ENCODE assay signal across 1 cellular context in the genomic region with DNA sequence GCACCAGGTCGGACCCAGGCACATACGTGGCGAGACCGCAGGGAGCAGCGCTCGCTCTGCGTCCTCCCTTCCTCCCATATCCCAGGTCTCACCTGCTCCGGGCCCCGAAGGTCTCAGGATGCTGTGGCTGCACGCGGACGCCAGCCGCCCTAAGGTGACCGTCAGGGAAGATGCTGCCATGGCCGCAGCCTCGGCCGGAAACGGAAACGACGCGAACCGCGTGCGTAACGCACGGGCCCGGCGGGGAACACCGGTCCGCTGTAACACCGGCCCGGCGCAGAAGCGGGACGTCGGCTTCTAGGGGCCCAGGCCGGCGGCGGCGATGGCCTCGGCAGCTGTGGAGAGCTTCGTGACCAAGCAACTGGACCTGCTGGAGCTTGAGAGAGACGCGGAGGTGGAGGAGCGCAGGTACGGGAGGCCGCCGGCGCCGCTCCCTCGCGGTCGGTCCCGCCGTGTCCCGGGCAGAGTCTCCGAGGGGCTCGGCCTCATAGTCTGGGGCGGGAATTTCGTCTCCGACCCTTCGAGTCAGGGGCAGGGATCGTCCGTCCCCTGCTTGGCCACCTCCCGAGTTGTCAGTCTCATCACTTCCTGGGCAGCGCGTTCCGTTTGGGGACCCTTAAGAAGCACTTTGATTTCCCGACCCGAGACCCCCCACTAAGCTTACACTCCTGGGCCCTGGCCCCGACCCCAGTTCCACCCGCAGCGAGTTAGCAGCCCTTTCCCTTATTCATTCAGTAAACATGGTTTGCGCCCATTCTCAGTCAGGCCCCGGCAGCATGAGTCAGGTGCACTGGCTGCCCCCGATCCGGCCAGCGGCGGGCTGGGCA.
TF ChIP-seq lines count a peak whose summit lies in the region.

A gene (plus strand): TSS at position 261 of the 827 bp plus-strand sequence. CDS start 62 bp downstream, at position 323.
A gene (minus strand): TSS at position 202 of the 827 bp plus-strand sequence. CDS start 22 bp downstream, at position 180.

TF ChIP-seq in HepG2, 621 proteins besides CTCF, POLR2A, EP300 and RAD21 (continued from another document and continues in another):
- TF ChIP-seq, protein P1, sequence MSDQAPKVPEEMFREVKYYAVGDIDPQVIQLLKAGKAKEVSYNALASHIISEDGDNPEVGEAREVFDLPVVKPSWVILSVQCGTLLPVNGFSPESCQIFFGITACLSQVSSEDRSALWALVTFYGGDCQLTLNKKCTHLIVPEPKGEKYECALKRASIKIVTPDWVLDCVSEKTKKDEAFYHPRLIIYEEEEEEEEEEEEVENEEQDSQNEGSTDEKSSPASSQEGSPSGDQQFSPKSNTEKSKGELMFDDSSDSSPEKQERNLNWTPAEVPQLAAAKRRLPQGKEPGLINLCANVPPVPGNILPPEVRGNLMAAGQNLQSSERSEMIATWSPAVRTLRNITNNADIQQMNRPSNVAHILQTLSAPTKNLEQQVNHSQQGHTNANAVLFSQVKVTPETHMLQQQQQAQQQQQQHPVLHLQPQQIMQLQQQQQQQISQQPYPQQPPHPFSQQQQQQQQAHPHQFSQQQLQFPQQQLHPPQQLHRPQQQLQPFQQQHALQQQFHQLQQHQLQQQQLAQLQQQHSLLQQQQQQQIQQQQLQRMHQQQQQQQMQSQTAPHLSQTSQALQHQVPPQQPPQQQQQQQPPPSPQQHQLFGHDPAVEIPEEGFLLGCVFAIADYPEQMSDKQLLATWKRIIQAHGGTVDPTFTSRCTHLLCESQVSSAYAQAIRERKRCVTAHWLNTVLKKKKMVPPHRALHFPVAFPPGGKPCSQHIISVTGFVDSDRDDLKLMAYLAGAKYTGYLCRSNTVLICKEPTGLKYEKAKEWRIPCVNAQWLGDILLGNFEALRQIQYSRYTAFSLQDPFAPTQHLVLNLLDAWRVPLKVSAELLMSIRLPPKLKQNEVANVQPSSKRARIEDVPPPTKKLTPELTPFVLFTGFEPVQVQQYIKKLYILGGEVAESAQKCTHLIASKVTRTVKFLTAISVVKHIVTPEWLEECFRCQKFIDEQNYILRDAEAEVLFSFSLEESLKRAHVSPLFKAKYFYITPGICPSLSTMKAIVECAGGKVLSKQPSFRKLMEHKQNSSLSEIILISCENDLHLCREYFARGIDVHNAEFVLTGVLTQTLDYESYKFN (CRISPR knock-in tag; conservative IDR thresholded peaks at IDR 0.05), result peak; percentile 44; the same call in 1 of the 2 replicates
- peak; percentile 92 for TF ChIP-seq HDAC2 (CRISPR knock-in tag; IDR thresholded peaks at IDR 0.05)
- TF ChIP-seq ZNF34 (CRISPR knock-in tag; IDR thresholded peaks at IDR 0.05; ENCODE audit: borderline replicate concordance), result no peak; the same call in 1 of the 2 replicates
- TF ChIP-seq ZNF616 (CRISPR knock-in tag; IDR thresholded peaks at IDR 0.05; ENCODE audit: low read depth), result peak; percentile 91; the same call in 1 of the 2 replicates
- 0 out of 2 replicates have a peak, but pooled peaks have one; percentile 63 for TF ChIP-seq ZNF564 (CRISPR knock-in tag; IDR thresholded peaks at IDR 0.05)
- TF ChIP-seq, protein P2, sequence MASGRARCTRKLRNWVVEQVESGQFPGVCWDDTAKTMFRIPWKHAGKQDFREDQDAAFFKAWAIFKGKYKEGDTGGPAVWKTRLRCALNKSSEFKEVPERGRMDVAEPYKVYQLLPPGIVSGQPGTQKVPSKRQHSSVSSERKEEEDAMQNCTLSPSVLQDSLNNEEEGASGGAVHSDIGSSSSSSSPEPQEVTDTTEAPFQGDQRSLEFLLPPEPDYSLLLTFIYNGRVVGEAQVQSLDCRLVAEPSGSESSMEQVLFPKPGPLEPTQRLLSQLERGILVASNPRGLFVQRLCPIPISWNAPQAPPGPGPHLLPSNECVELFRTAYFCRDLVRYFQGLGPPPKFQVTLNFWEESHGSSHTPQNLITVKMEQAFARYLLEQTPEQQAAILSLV (CRISPR knock-in tag; IDR thresholded peaks at IDR 0.05; ENCODE audit: borderline replicate concordance), result peak; percentile 89; the same call in 1 of the 2 replicates
- no peak for TF ChIP-seq THYN1 (CRISPR knock-in tag; IDR thresholded peaks at IDR 0.05; ENCODE audit: borderline replicate concordance, low read depth)
- peak; percentile 92; the same call in 1 of the 2 replicates for TF ChIP-seq DNMT1 (CRISPR knock-in tag; IDR thresholded peaks at IDR 0.05)
- TF ChIP-seq GTF2F1 (IDR thresholded peaks at IDR 0.05; ENCODE audit: low read length), result no peak
- 0 out of 2 replicates have a peak, but pooled peaks have one; percentile 40 for TF ChIP-seq ZNF121 (CRISPR knock-in tag; IDR thresholded peaks at IDR 0.05)
- TF ChIP-seq HMGA1 (CRISPR knock-in tag; conservative IDR thresholded peaks at IDR 0.05), result no peak
- peak; percentile 39; the same call in 1 of the 2 replicates for TF ChIP-seq KDM1A (CRISPR knock-in tag; IDR thresholded peaks at IDR 0.05)
- peak; percentile 96 for TF ChIP-seq MYC (CRISPR knock-in tag; IDR thresholded peaks at IDR 0.05; ENCODE audit: borderline replicate concordance)
- TF ChIP-seq, protein P3, sequence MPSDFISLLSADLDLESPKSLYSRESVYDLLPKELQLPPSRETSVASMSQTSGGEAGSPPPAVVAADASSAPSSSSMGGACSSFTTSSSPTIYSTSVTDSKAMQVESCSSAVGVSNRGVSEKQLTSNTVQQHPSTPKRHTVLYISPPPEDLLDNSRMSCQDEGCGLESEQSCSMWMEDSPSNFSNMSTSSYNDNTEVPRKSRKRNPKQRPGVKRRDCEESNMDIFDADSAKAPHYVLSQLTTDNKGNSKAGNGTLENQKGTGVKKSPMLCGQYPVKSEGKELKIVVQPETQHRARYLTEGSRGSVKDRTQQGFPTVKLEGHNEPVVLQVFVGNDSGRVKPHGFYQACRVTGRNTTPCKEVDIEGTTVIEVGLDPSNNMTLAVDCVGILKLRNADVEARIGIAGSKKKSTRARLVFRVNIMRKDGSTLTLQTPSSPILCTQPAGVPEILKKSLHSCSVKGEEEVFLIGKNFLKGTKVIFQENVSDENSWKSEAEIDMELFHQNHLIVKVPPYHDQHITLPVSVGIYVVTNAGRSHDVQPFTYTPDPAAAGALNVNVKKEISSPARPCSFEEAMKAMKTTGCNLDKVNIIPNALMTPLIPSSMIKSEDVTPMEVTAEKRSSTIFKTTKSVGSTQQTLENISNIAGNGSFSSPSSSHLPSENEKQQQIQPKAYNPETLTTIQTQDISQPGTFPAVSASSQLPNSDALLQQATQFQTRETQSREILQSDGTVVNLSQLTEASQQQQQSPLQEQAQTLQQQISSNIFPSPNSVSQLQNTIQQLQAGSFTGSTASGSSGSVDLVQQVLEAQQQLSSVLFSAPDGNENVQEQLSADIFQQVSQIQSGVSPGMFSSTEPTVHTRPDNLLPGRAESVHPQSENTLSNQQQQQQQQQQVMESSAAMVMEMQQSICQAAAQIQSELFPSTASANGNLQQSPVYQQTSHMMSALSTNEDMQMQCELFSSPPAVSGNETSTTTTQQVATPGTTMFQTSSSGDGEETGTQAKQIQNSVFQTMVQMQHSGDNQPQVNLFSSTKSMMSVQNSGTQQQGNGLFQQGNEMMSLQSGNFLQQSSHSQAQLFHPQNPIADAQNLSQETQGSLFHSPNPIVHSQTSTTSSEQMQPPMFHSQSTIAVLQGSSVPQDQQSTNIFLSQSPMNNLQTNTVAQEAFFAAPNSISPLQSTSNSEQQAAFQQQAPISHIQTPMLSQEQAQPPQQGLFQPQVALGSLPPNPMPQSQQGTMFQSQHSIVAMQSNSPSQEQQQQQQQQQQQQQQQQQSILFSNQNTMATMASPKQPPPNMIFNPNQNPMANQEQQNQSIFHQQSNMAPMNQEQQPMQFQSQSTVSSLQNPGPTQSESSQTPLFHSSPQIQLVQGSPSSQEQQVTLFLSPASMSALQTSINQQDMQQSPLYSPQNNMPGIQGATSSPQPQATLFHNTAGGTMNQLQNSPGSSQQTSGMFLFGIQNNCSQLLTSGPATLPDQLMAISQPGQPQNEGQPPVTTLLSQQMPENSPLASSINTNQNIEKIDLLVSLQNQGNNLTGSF (CRISPR knock-in tag; IDR thresholded peaks at IDR 0.05), result peak; percentile 79; the same call in 1 of the 2 replicates
- peak; percentile 72 for TF ChIP-seq ZNF777 (CRISPR knock-in tag; IDR thresholded peaks at IDR 0.05)
- TF ChIP-seq ZNF781 (CRISPR knock-in tag; IDR thresholded peaks at IDR 0.05; ENCODE audit: borderline replicate concordance, not compliant biosample characterization), result peak; percentile 31
- TF ChIP-seq RBM39 (IDR thresholded peaks at IDR 0.05; ENCODE audit: low read depth, low read length, poor library complexity, severe bottlenecking), result peak; percentile 93
- TF ChIP-seq ETV5 (CRISPR knock-in tag; IDR thresholded peaks at IDR 0.05; ENCODE audit: borderline replicate concordance), result peak; percentile 86
- no peak for TF ChIP-seq NONO (IDR thresholded peaks at IDR 0.05)
- TF ChIP-seq NONO (CRISPR knock-in tag; conservative IDR thresholded peaks at IDR 0.05), result peak; percentile 90
- TF ChIP-seq ZBTB20 (CRISPR knock-in tag; IDR thresholded peaks at IDR 0.05; ENCODE audit: borderline replicate concordance, low read depth), result peak; percentile 75; the same call in 1 of the 2 replicates
- TF ChIP-seq, protein P4, sequence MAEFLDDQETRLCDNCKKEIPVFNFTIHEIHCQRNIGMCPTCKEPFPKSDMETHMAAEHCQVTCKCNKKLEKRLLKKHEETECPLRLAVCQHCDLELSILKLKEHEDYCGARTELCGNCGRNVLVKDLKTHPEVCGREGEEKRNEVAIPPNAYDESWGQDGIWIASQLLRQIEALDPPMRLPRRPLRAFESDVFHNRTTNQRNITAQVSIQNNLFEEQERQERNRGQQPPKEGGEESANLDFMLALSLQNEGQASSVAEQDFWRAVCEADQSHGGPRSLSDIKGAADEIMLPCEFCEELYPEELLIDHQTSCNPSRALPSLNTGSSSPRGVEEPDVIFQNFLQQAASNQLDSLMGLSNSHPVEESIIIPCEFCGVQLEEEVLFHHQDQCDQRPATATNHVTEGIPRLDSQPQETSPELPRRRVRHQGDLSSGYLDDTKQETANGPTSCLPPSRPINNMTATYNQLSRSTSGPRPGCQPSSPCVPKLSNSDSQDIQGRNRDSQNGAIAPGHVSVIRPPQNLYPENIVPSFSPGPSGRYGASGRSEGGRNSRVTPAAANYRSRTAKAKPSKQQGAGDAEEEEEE (CRISPR knock-in tag; IDR thresholded peaks at IDR 0.05; ENCODE audit: borderline replicate concordance), result no peak
- TF ChIP-seq, protein P5, sequence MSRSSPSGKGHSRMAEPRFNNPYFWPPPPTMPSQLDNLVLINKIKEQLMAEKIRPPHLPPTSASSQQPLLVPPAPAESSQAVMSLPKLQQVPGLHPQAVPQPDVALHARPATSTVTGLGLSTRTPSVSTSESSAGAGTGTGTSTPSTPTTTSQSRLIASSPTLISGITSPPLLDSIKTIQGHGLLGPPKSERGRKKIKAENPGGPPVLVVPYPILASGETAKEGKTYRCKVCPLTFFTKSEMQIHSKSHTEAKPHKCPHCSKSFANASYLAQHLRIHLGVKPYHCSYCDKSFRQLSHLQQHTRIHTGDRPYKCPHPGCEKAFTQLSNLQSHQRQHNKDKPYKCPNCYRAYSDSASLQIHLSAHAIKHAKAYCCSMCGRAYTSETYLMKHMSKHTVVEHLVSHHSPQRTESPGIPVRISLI (CRISPR knock-in tag; IDR thresholded peaks at IDR 0.05; ENCODE audit: borderline replicate concordance), result peak; percentile 64; the same call in 1 of the 2 replicates
- TF ChIP-seq, protein P6, sequence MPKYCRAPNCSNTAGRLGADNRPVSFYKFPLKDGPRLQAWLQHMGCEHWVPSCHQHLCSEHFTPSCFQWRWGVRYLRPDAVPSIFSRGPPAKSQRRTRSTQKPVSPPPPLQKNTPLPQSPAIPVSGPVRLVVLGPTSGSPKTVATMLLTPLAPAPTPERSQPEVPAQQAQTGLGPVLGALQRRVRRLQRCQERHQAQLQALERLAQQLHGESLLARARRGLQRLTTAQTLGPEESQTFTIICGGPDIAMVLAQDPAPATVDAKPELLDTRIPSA (CRISPR knock-in tag; IDR thresholded peaks at IDR 0.05; ENCODE audit: borderline replicate concordance), result no peak
- TF ChIP-seq ZNF451 (CRISPR knock-in tag; IDR thresholded peaks at IDR 0.05), result peak; percentile 83; the same call in 1 of the 2 replicates
- TF ChIP-seq ZNF660 (CRISPR knock-in tag; IDR thresholded peaks at IDR 0.05; ENCODE audit: borderline replicate concordance, low read depth), result no peak
- TF ChIP-seq ONECUT2 (CRISPR knock-in tag; IDR thresholded peaks at IDR 0.05), result no peak
- TF ChIP-seq, protein P7, sequence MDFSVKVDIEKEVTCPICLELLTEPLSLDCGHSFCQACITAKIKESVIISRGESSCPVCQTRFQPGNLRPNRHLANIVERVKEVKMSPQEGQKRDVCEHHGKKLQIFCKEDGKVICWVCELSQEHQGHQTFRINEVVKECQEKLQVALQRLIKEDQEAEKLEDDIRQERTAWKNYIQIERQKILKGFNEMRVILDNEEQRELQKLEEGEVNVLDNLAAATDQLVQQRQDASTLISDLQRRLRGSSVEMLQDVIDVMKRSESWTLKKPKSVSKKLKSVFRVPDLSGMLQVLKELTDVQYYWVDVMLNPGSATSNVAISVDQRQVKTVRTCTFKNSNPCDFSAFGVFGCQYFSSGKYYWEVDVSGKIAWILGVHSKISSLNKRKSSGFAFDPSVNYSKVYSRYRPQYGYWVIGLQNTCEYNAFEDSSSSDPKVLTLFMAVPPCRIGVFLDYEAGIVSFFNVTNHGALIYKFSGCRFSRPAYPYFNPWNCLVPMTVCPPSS (IDR thresholded peaks at IDR 0.05), result no peak
- TF ChIP-seq EHMT2 (IDR thresholded peaks at IDR 0.05; ENCODE audit: borderline replicate concordance, low read depth, low read length), result no peak; the same call in 1 of the 2 replicates
- TF ChIP-seq, protein P8, sequence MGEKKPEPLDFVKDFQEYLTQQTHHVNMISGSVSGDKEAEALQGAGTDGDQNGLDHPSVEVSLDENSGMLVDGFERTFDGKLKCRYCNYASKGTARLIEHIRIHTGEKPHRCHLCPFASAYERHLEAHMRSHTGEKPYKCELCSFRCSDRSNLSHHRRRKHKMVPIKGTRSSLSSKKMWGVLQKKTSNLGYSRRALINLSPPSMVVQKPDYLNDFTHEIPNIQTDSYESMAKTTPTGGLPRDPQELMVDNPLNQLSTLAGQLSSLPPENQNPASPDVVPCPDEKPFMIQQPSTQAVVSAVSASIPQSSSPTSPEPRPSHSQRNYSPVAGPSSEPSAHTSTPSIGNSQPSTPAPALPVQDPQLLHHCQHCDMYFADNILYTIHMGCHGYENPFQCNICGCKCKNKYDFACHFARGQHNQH (CRISPR knock-in tag; IDR thresholded peaks at IDR 0.05), result peak; percentile 73; the same call in 1 of the 2 replicates
- peak; percentile 96 for TF ChIP-seq CBFB (CRISPR knock-in tag; IDR thresholded peaks at IDR 0.05)
- peak; percentile 52; the same call in 1 of the 2 replicates for TF ChIP-seq ZIK1 (CRISPR knock-in tag; IDR thresholded peaks at IDR 0.05; ENCODE audit: borderline replicate concordance, low read depth)
- TF ChIP-seq, protein P9, sequence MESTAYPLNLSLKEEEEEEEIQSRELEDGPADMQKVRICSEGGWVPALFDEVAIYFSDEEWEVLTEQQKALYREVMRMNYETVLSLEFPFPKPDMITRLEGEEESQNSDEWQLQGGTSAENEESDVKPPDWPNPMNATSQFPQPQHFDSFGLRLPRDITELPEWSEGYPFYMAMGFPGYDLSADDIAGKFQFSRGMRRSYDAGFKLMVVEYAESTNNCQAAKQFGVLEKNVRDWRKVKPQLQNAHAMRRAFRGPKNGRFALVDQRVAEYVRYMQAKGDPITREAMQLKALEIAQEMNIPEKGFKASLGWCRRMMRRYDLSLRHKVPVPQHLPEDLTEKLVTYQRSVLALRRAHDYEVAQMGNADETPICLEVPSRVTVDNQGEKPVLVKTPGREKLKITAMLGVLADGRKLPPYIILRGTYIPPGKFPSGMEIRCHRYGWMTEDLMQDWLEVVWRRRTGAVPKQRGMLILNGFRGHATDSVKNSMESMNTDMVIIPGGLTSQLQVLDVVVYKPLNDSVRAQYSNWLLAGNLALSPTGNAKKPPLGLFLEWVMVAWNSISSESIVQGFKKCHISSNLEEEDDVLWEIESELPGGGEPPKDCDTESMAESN (CRISPR knock-in tag; conservative IDR thresholded peaks at IDR 0.05), result peak; percentile 93
- TF ChIP-seq ATM (IDR thresholded peaks at IDR 0.05; ENCODE audit: borderline replicate concordance), result no peak
- no peak for TF ChIP-seq HNRNPH1 (optimal IDR thresholded peaks at IDR 0.05; ENCODE audit: low read depth, low read length)
- no peak for TF ChIP-seq ZNF589 (CRISPR knock-in tag; conservative IDR thresholded peaks at IDR 0.05)
- TF ChIP-seq ZNF563 (CRISPR knock-in tag; IDR thresholded peaks at IDR 0.05), result peak; percentile 94
- no peak for TF ChIP-seq TBX3 (IDR thresholded peaks at IDR 0.05; ENCODE audit: borderline replicate concordance)
